ENCODE assay signal across 8 cellular contexts in genomic region chr5:82278711-82279370, GRCh38. TPM values are rescaled to one million over a fixed set of nuclear protein-coding genes. Genes with fewer than 3 reads are reported as not detected.
DNase-seq lines count a peak whose midpoint lies in the region; ATAC-seq, FAIRE-seq and TF ChIP-seq lines count a peak whose summit lies in the region.

No MANE protein-coding gene starts in this region.

- H3K4me2 ChIP-seq in HCT116 (ENCODE audit: low read length) (peak overlapping the region; percentile 94), hepatocyte (peak overlapping the region; percentile 83)

- TF ChIP-seq CTCF in HCT116 (IDR thresholded peaks at IDR 0.05 in 2 of 3, conservative IDR thresholded peaks at IDR 0.05 in 1 of 3; ENCODE audit: borderline replicate concordance in 1 of 3, insufficient read depth in 1 of 3, low read depth in 2 of 3, low read length in 2 of 3) (no peak), hepatocyte (IDR thresholded peaks at IDR 0.05; ENCODE audit: poor library complexity) (no peak)
- no peak for TF ChIP-seq CTCF in activated CD8-positive, alpha-beta T cell treated with anti-CD3 and anti-CD28 coated beads for 36 hours (IDR thresholded peaks at IDR 0.05)

- H4K20me1 ChIP-seq in HCT116 (ENCODE audit: insufficient read depth) (peaks cover 6% of the 10 kb centered on the region; the same call in 1 of the 2 replicates), hepatocyte (ENCODE audit: insufficient read depth, poor library complexity, severe bottlenecking) (no peaks in the 10 kb centered on the region)

- peak overlapping the region; percentile 74 for H3K27ac ChIP-seq in HCT116 (ENCODE audit: low read depth, low read length)
- H3K27ac ChIP-seq in hepatocyte = peak overlapping the region; percentile 87
- peak overlapping the region in 1 of 2 donors; percentile 62 for H3K27ac ChIP-seq in small intestine (ENCODE audit: low read depth in 1 of 2, low read length in 1 of 2)

- H3K79me2 ChIP-seq in HCT116 (ENCODE audit: insufficient read depth, low read length) (peaks cover 50% of the 10 kb centered on the region), hepatocyte (peaks cover 31% of the 10 kb centered on the region)

- no peak for DNase-seq in HCT116 (ENCODE audit: low read depth, low spot score)
- DNase-seq in activated CD8-positive, alpha-beta T cell treated with anti-CD3 and anti-CD28 coated beads for 36 hours = no peak
- no peak for DNase-seq in hepatocyte (ENCODE audit: low spot score)
- DNase-seq in small intestine = no peak
- DNase-seq in NCI-H510A treated with DMSO at 0.1 percent for 48 hours (lab: John Stamatoyannopoulos, UW) = no peak
- no peak for DNase-seq in iPS-NIHi7 (ENCODE audit: extremely low spot score)
- no peak for DNase-seq in effector CD4-positive, alpha-beta T cell

- 65% methylated on average over 19 of the region's 19 CpGs for WGBS in hepatocyte (ENCODE audit: low lambda C conversion rate, missing lambda C conversion rate)
- WGBS in small intestine, 3 donors = 18 to 38% (median 19%) methylated on average over 19 of the region's 19 CpGs

- peak overlapping the region; percentile 92 for H3K9ac ChIP-seq in HCT116 (ENCODE audit: low read length)

- no peak for FAIRE-seq in small intestine (lab: Jason Lieb, UNC)

- no peak for ATAC-seq in HCT116
- no peak for ATAC-seq in activated CD8-positive, alpha-beta T cell treated with anti-CD3 and anti-CD28 coated beads for 36 hours
- ATAC-seq in GM18858 (IDR thresholded peaks at IDR 0.05; ENCODE audit: unreplicated experiment) = no peak

- H3K27me3 ChIP-seq in HCT116 (ENCODE audit: insufficient read depth, low read length) (no peaks in the 10 kb centered on the region), hepatocyte (no peaks in the 10 kb centered on the region), small intestine (ENCODE audit: control insufficient read depth in 2 of 2, insufficient read depth in 2 of 2, low read length in 2 of 2) (no peaks in the 10 kb centered on the region)

- H3K4me1 Mint-ChIP-seq in activated CD8-positive, alpha-beta T cell treated with anti-CD3 and anti-CD28 coated beads for 36 hours (ENCODE audit: low read depth) = peaks cover 33% of the 10 kb centered on the region

- CTCF ChIA-PET in HCT116 (lab: Charles Lee) = no interaction called here
- CTCF ChIA-PET in activated CD8-positive, alpha-beta T cell treated with anti-CD3 and anti-CD28 coated beads for 36 hours (lab: Charles Lee) = interaction anchor here (1.8 kb wide), 1 partner anchor 35 kb away, joined by 4 read pairs; no protein-coding TSS in a partner anchor

- H3K4me3 Mint-ChIP-seq in activated CD8-positive, alpha-beta T cell treated with anti-CD3 and anti-CD28 coated beads for 36 hours = peak overlapping the region; percentile 89

- H3K4me3 ChIP-seq in HCT116 (replicated peaks in 1 of 2; ENCODE audit: low read depth in 1 of 2, low read length in 2 of 2) (peak overlapping the region; percentile 93 to 94), hepatocyte (peak overlapping the region; percentile 38), small intestine (ENCODE audit: low read depth in 1 of 2, low read length in 2 of 2) (peak overlapping the region; percentile 68 to 92)

- intact Hi-C loops in HCT116 (cut with micrococcal nuclease) = loop anchor here (1.0 kb wide), 1 partner anchor 528 kb away; the partner anchor contains the start of gene SSBP2
- intact Hi-C loops in activated CD8-positive, alpha-beta T cell treated with anti-CD3 and anti-CD28 coated beads for 36 hours (cut with micrococcal nuclease) = no loop called here

- H3K27me3 Mint-ChIP-seq in activated CD8-positive, alpha-beta T cell treated with anti-CD3 and anti-CD28 coated beads for 36 hours = no peaks in the 10 kb centered on the region

- H2AFZ ChIP-seq in HCT116 (ENCODE audit: low read depth, low read length, poor library complexity, severe bottlenecking) (no peak overlapping the region), hepatocyte (peak overlapping the region; percentile 66)

- H3K36me3 Mint-ChIP-seq in activated CD8-positive, alpha-beta T cell treated with anti-CD3 and anti-CD28 coated beads for 36 hours (ENCODE audit: low read depth) = peaks cover 45% of the 10 kb centered on the region

- H3K36me3 ChIP-seq in HCT116 (ENCODE audit: control insufficient read depth in 1 of 2, insufficient read depth in 2 of 2, low read length in 2 of 2) (peaks cover 22 to 32% of the 10 kb centered on the region in 2 experiments), hepatocyte (replicated peaks; ENCODE audit: insufficient read depth, low read depth) (no peaks in the 10 kb centered on the region), small intestine (ENCODE audit: control insufficient read depth in 2 of 2, insufficient read depth in 2 of 2, low read length in 2 of 2) (peaks cover 2 to 13% of the 10 kb centered on the region in 2 donors)

- RAD21 ChIA-PET in HCT116 (lab: Charles Lee; ENCODE audit: low non-redundant PET in 1 of 2, low total read pairs in 2 of 2, uncharacterized antibody in 2 of 2, unreplicated experiment in 2 of 2) = no interaction called here

- peak overlapping the region; percentile 100 for H3K27ac Mint-ChIP-seq in activated CD8-positive, alpha-beta T cell treated with anti-CD3 and anti-CD28 coated beads for 36 hours

- BruUV-seq in HCT116 (replicated peaks; lab: Mats Ljungman, UMichigan) = TSS peak; percentile 90

- no peaks in the 10 kb centered on the region for H3K9me3 Mint-ChIP-seq in activated CD8-positive, alpha-beta T cell treated with anti-CD3 and anti-CD28 coated beads for 36 hours

- peak; percentile 91 for TF ChIP-seq POLR2A in HCT116 (IDR thresholded peaks at IDR 0.05; ENCODE audit: borderline replicate concordance, extremely low read depth, insufficient read depth, insufficient read length)

- H3K9me3 ChIP-seq in HCT116 (ENCODE audit: control insufficient read depth in 1 of 2, insufficient read depth in 1 of 2, low read depth in 1 of 2, low read length in 2 of 2) (no peaks in the 10 kb centered on the region), hepatocyte (ENCODE audit: low read depth) (no peaks in the 10 kb centered on the region), small intestine (ENCODE audit: control insufficient read depth, low read depth) (no peaks in the 10 kb centered on the region)

- H3K9me2 ChIP-seq in HCT116 (ENCODE audit: insufficient read depth) = no peaks in the 10 kb centered on the region
- H3K9me2 ChIP-seq in hepatocyte (replicated peaks; ENCODE audit: insufficient read depth) = no peaks in the 10 kb centered on the region

- POLR2A ChIA-PET in HCT116 (lab: Charles Lee) = interaction anchor here (0.7 to 1.4 kb wide), 7 partner anchors 16 to 137 kb away, joined by 3 to 13 read pairs (median 4); no protein-coding TSS in a partner anchor
- POLR2A ChIA-PET in activated CD8-positive, alpha-beta T cell treated with anti-CD3 and anti-CD28 coated beads for 36 hours (lab: Charles Lee) = interaction anchor here (0.9 to 2.0 kb wide), 7 partner anchors 9 to 528 kb away, joined by 3 to 10 read pairs (median 4); no protein-coding TSS in a partner anchor

- no peak for TF ChIP-seq RAD21 in HCT116 (IDR thresholded peaks at IDR 0.05; ENCODE audit: low read depth)

- peaks cover 4 to 23% of the 10 kb centered on the region in 2 experiments; a peak in 3 of 4 replicates for H3K4me1 ChIP-seq in HCT116 (ENCODE audit: control insufficient read depth in 1 of 2, insufficient read depth in 2 of 2, low read length in 2 of 2)
- H3K4me1 ChIP-seq in hepatocyte (ENCODE audit: insufficient read depth) = peaks cover 8% of the 10 kb centered on the region
- H3K4me1 ChIP-seq in small intestine (ENCODE audit: control insufficient read depth in 2 of 2, insufficient read depth in 1 of 2, low read depth in 1 of 2, low read length in 1 of 2) = peaks cover 0 to 2% of the 10 kb centered on the region in 2 donors

TF ChIP-seq in HCT116, 20 proteins besides CTCF, POLR2A, EP300 and RAD21:
- TF ChIP-seq JUND (IDR thresholded peaks at IDR 0.05) = no peak

RNA-seq across cellular contexts. Expression of gene RPS23, which starts 0.7 kb away (rescaled TPM):
- total RNA-seq in HCT116 (2021; ENCODE audit: unreplicated experiment) = 2,206 TPM
- polyA plus RNA-seq in HCT116 (2012) = 3,981 and 5,272 TPM in 2 replicates
- 1,000 to 10,000 TPM; 3,299 to 3,303 TPM for total RNA-seq in activated CD8-positive, alpha-beta T cell treated with anti-CD3 and anti-CD28 coated beads for 36 hours
- 3,018 and 3,452 TPM in 2 replicates for total RNA-seq in hepatocyte
- 757 and 797 TPM in 2 replicates for polyA plus RNA-seq in hepatocyte
- 1,000 to 10,000 TPM; 1,779 to 3,946 (median 3,518) TPM for polyA plus RNA-seq in small intestine

Comparison
In these comparisons a context has a peak if more than half of its experiments do, and no peak if none do; other contexts are left out.
1. H3K4me3 ChIP-seq: peak in every context shown above with its lines; median percentile 94 in HCT116; 80 in small intestine; 38 in hepatocyte.